Comparison of ENCODE assay signal across 8 cellular contexts in the genomic region with DNA sequence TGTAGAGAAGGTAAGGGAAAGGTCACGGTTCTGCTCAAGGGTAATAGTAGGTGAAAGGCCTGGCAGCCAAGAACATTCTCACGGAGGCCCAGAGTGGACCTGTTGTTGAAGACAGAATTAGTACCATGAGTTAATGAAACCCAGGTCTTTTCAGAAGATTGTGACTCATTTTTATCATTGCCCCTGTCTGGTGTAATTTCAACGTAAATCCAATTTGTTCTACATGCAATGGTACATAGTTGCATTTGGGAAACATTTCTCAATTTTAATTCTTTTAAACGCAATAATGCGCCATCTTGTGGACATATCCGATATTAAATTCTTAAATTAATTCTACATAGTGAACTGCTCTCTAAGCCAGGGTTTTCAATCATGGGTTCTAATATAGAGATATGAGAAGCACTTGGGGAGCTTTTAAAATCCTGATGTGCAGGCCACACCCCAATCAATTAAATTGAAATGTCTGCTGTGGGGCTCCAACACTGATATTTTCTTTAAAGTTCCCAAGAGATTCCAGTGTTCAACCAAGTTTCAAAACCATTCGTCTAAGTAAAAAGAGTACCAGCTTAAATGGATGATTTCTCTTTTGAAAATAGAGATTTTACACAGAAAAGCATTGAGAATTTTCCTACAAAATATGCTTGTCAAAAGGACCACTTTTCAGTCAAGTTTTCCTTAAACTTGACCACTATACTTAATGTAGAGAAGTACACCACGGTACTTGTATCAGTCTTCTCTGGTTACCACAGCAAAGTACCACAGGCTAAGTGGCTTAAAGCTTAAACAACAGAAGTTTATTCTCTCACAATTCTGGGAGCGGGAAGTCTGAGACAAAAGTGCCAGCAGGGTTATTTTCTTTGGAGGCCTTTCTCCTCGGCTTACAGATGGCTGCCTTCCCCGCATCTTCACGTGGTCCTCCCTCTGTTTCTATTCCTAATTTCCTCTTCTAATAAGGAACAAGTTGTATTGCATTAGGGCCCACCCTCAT.
DNase-seq lines count a peak whose midpoint lies in the region; ATAC-seq and TF ChIP-seq lines count a peak whose summit lies in the region.

No MANE protein-coding gene starts in this region.

- H3K9me3 ChIP-seq in osteoblast (ENCODE audit: low read depth, low read length) = no peaks in the 10 kb centered on the region

- DNase-seq in D341Med (ENCODE audit: low spot score) (peak; percentile 29), Kasumi-1 (lab: John Stamatoyannopoulos, UW) (peak; percentile 39 to 67), RWPE1 (ENCODE audit: low spot score) (peak; percentile 18), fibroblast of mammary gland (ENCODE audit: low read depth) (peak; percentile 72), osteoblast (ENCODE audit: insufficient read length, low spot score, missing footprints) (no peak), ecto neural progenitor cell (ENCODE audit: low spot score) (no peak)
- no peak for DNase-seq in stimulated activated CD4-positive, alpha-beta T cell treated with anti-CD3 and anti-CD28 coated beads, Interleukin-12 subunit alpha, Interleukin-12 subunit beta, amount 100 ng/mL, for 4 hours

- H3K27ac ChIP-seq in RWPE1 (no peak overlapping the region), osteoblast (ENCODE audit: low read depth, low read length) (peak overlapping the region; percentile 46)

- H3K27me3 ChIP-seq in osteoblast (ENCODE audit: insufficient read depth, low read length) = no peaks in the 10 kb centered on the region

- peak; percentile 64 for TF ChIP-seq CTCF in RWPE1 (conservative IDR thresholded peaks at IDR 0.05; ENCODE audit: low read depth)
- TF ChIP-seq CTCF in fibroblast of mammary gland (conservative IDR thresholded peaks at IDR 0.05; ENCODE audit: control insufficient read depth, insufficient read depth, low read depth, low read length) = peak; percentile 37
- peak; percentile 51 for TF ChIP-seq CTCF in osteoblast (IDR thresholded peaks at IDR 0.05; ENCODE audit: extremely low read depth, low read depth, low read length)

- H3K4me3 ChIP-seq in fibroblast of mammary gland (ENCODE audit: control insufficient read depth, low read depth, low read length) = no peak overlapping the region
- H3K4me3 ChIP-seq in osteoblast (ENCODE audit: insufficient read depth, low read length) = no peak overlapping the region

- peaks cover 22% of the 10 kb centered on the region for H3K4me1 ChIP-seq in osteoblast (ENCODE audit: insufficient read depth, low read length)

- no peak for ATAC-seq in HG03095 (IDR thresholded peaks at IDR 0.05; ENCODE audit: unreplicated experiment)

- H3K79me2 ChIP-seq in osteoblast (ENCODE audit: insufficient read depth, low read length) = no peaks in the 10 kb centered on the region

- CTCF ChIA-PET in RWPE1 (lab: Yijun Ruan, JAX) = interaction anchor here (0.6 to 1.6 kb wide), 5 partner anchors 15 to 346 kb away, joined by 3 to 6 read pairs (median 3); no protein-coding TSS in a partner anchor

- peak overlapping the region; percentile 25 for H3K4me2 ChIP-seq in osteoblast (ENCODE audit: insufficient read depth, low read length)

- peak overlapping the region; percentile 57 for H2AFZ ChIP-seq in osteoblast (ENCODE audit: low read length)

- no peaks in the 10 kb centered on the region for H4K20me1 ChIP-seq in osteoblast (ENCODE audit: insufficient read depth, low read length)

- POLR2A ChIA-PET in RWPE1 (lab: Yijun Ruan, JAX; ENCODE audit: low non-redundant PET) = no interaction called here

- H3K36me3 ChIP-seq in osteoblast (ENCODE audit: insufficient read depth, low read length) = no peaks in the 10 kb centered on the region

Comparison
In these comparisons a context has a peak if more than half of its experiments do, and no peak if none do; other contexts are left out.
1. DNase-seq: peak in D341Med (single experiment), Kasumi-1 (2 of 2), RWPE1 (single experiment) and fibroblast of mammary gland (single experiment); none in osteoblast (single experiment), ecto neural progenitor cell (single experiment) and stimulated activated CD4-positive, alpha-beta T cell treated with anti-CD3 and anti-CD28 coated beads, Interleukin-12 subunit alpha, Interleukin-12 subunit beta, amount 100 ng/mL, for 4 hours (single experiment).
2. Peak in every context shown above with its lines, with median percentiles within 50 percentile points of each other: CTCF ChIP-seq.